In the genomic region with DNA sequence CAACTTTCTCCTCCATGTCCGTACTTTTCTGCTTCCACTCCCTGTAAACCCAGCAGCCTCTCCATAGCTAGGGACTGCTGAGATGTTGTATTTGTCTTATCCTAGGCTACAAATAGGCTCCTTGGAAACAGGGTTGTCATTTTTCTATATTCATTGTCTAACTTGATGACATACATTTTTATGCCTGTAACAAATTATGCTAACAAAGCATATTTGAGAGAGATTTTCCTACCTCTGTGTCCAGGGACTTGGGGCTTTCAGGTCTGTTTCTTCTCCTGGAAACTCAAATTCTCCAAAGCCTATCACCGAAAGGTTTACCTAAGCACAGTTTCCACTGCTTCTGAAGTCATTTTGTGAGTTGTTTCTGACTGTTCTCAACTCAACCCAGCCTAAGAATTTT, we compare ENCODE assay signal across 30 cellular contexts.
"Had no signal": no experiment of that assay in that cellular context is flagged by ENCODE, and none has a peak within 500 bp of the region (broad histone marks: within the 10 kb centered on the region; RNA-seq: fewer than 3 reads in every experiment).

No MANE protein-coding gene starts in this region.

- H3K9me3 Mint-ChIP-seq: natural killer cell; nephron; neural progenitor cell; stimulated activated memory B cell treated with anti-CD40 and anti-IgM and Interleukin-4, amounts not matched to agents 10 μg/mL and 1 μg/mL and 100 μg/mL, for 72 hours; stimulated activated naive CD8-positive, alpha-beta T cell treated with anti-CD3 and anti-CD28 coated beads, Interleukin-15, amount 100 ng/mL, for 72 hours; type B pancreatic cell had no signal

- H3K36me3 ChIP-seq: neural progenitor cell, ovary, spleen, suprapubic skin, tibial artery, transverse colon, upper lobe of right lung, uterus had no signal

- H3K4me3 Mint-ChIP-seq: natural killer cell; nephron; neural progenitor cell; stimulated activated memory B cell treated with anti-CD40 and anti-IgM and Interleukin-4, amounts not matched to agents 10 μg/mL and 1 μg/mL and 100 μg/mL, for 72 hours; stimulated activated naive CD8-positive, alpha-beta T cell treated with anti-CD3 and anti-CD28 coated beads, Interleukin-15, amount 100 ng/mL, for 72 hours; type B pancreatic cell had no signal

- H3K4me3 ChIP-seq: neural progenitor cell, ovary, psoas muscle, skin epidermis, smooth muscle cell, spleen, suprapubic skin, testis, tibial artery, transverse colon, upper lobe of right lung, uterus had no signal

- H3K9me3 ChIP-seq: ovary, psoas muscle, spleen, suprapubic skin, testis, tibial artery, transverse colon, upper lobe of right lung, uterus had no signal

- H3K36me3 Mint-ChIP-seq: natural killer cell; neural progenitor cell; stimulated activated memory B cell treated with anti-CD40 and anti-IgM and Interleukin-4, amounts not matched to agents 10 μg/mL and 1 μg/mL and 100 μg/mL, for 72 hours; type B pancreatic cell had no signal

- H2AFZ ChIP-seq: neural progenitor cell, parathyroid adenoma had no signal

- H3K27me3 ChIP-seq: neural progenitor cell, ovary, spleen, suprapubic skin, testis, tibial artery, transverse colon, upper lobe of right lung, uterus had no signal

- H3K4me1 Mint-ChIP-seq: natural killer cell; neural progenitor cell; stimulated activated memory B cell treated with anti-CD40 and anti-IgM and Interleukin-4, amounts not matched to agents 10 μg/mL and 1 μg/mL and 100 μg/mL, for 72 hours; stimulated activated naive CD8-positive, alpha-beta T cell treated with anti-CD3 and anti-CD28 coated beads, Interleukin-15, amount 100 ng/mL, for 72 hours had no signal

- DNase-seq: natural killer cell; occipital lobe; ovary; psoas muscle; right cardiac atrium; spleen; stimulated activated CD4-positive, alpha-beta T cell treated with anti-CD3 and anti-CD28 coated beads, Interleukin-12 subunit alpha, Interleukin-12 subunit beta, amount 100 ng/mL, for 4 hours; stimulated activated CD4-positive, alpha-beta T cell treated with anti-CD3 and anti-CD28 coated beads, Interleukin-1b, Interleukin-23, amount 100 ng/mL, for 48 hours; stimulated activated CD4-positive, alpha-beta T cell treated with anti-CD3 and anti-CD28 coated beads, Interleukin-4, amount 100 ng/mL, for 1 hour; stimulated activated CD4-positive, alpha-beta T cell treated with anti-CD3 and anti-CD28 coated beads, Interleukin-4, amount 100 ng/mL, for 4 hours; stimulated activated CD8-positive, alpha-beta memory T cell treated with anti-CD3 and anti-CD28 coated beads, Interleukin-4, amount 100 ng/mL, for 48 hours; stimulated activated naive CD4-positive, alpha-beta T cell; stimulated activated naive CD8-positive, alpha-beta T cell treated with anti-CD3 and anti-CD28 coated beads, Interleukin-15, amount 100 ng/mL, for 72 hours; stimulated activated naive CD8-positive, alpha-beta T cell treated with anti-CD3 and anti-CD28 coated beads, Interleukin-15, Interleukin-2, amounts not matched to agents 100 U/mL and 50 U/mL, for 24 hours; substantia nigra; testis; tibial artery; transverse colon; upper lobe of right lung; uterus had no signal

- H3K4me1 ChIP-seq: neural progenitor cell, parathyroid adenoma, psoas muscle, spleen, suprapubic skin, testis, tibial artery, transverse colon, upper lobe of right lung, uterus had no signal

- H3K27ac ChIP-seq: neural progenitor cell, ovary, parathyroid adenoma, psoas muscle, skin epidermis, spleen, suprapubic skin, testis, tibial artery, transverse colon, upper lobe of right lung, uterus had no signal

- H3K9ac ChIP-seq: neural progenitor cell, parathyroid adenoma had no signal

- H3K27me3 Mint-ChIP-seq: progenitor cell of endocrine pancreas; stimulated activated naive CD8-positive, alpha-beta T cell treated with anti-CD3 and anti-CD28 coated beads, Interleukin-15, amount 100 ng/mL, for 72 hours; type B pancreatic cell had no signal

- H3K4me2 ChIP-seq: neural progenitor cell, smooth muscle cell had no signal

- ATAC-seq: natural killer cell; psoas muscle; right cardiac atrium; sciatic nerve; stimulated activated memory B cell treated with anti-CD40 and anti-IgM and Interleukin-4, amounts not matched to agents 10 μg/mL and 1 μg/mL and 100 μg/mL, for 72 hours; stimulated activated naive CD8-positive, alpha-beta T cell treated with anti-CD3 and anti-CD28 coated beads, Interleukin-15, amount 100 ng/mL, for 72 hours; stimulated activated naive CD8-positive, alpha-beta T cell treated with anti-CD3 and anti-CD28 coated beads, Interleukin-15, Interleukin-2, amounts not matched to agents 100 U/mL and 50 U/mL, for 24 hours; upper lobe of right lung had no signal

- H3K27ac Mint-ChIP-seq: natural killer cell; nephron; neural progenitor cell; progenitor cell of endocrine pancreas; stimulated activated memory B cell treated with anti-CD40 and anti-IgM and Interleukin-4, amounts not matched to agents 10 μg/mL and 1 μg/mL and 100 μg/mL, for 72 hours; stimulated activated naive CD8-positive, alpha-beta T cell treated with anti-CD3 and anti-CD28 coated beads, Interleukin-15, amount 100 ng/mL, for 72 hours; type B pancreatic cell had no signal
